ENCODE assay signal across 8 cellular contexts in genomic region chr9:133992780-133993634, GRCh38. TPM values are rescaled to one million over a fixed set of nuclear protein-coding genes. Genes with fewer than 3 reads are reported as not detected.
A peak's percentile ranks its signal among the peaks of the same experiment; 100 is the strongest.
DNase-seq lines count a peak whose midpoint lies in the region; ATAC-seq, FAIRE-seq and TF ChIP-seq lines count a peak whose summit lies in the region.

No MANE protein-coding gene starts in this region.

- H3K36me3 Mint-ChIP-seq in activated CD8-positive, alpha-beta memory T cell treated with anti-CD3 and anti-CD28 coated beads, Interleukin-2, amount 10 ng/mL, durations not matched to agents 7 days and 5 days = no peaks in the 10 kb centered on the region

- H3K4me3 Mint-ChIP-seq in activated CD8-positive, alpha-beta memory T cell treated with anti-CD3 and anti-CD28 coated beads, Interleukin-2, amount 10 ng/mL, durations not matched to agents 7 days and 5 days = peak overlapping the region; percentile 45

- H3K9ac ChIP-seq in BLaER1 treated with 17β-estradiol and CSF1 and Interleukin-3, amounts not matched to agents 10 nM and 100 nM = peak overlapping the region; percentile 76 to 94 (median 87)

- H3K4me2 ChIP-seq in BLaER1 treated with 17β-estradiol and CSF1 and Interleukin-3, amounts not matched to agents 10 nM and 100 nM = peak overlapping the region; percentile 96 to 100 (median 99)

- H3K9me3 Mint-ChIP-seq in activated CD8-positive, alpha-beta memory T cell treated with anti-CD3 and anti-CD28 coated beads, Interleukin-2, amount 10 ng/mL, durations not matched to agents 7 days and 5 days (ENCODE audit: low read depth) = no peaks in the 10 kb centered on the region

- H3K4me1 Mint-ChIP-seq in activated CD8-positive, alpha-beta memory T cell treated with anti-CD3 and anti-CD28 coated beads, Interleukin-2, amount 10 ng/mL, durations not matched to agents 7 days and 5 days = peaks cover 2% of the 10 kb centered on the region

- peaks cover 15% of the 10 kb centered on the region for H3K27me3 Mint-ChIP-seq in activated CD8-positive, alpha-beta memory T cell treated with anti-CD3 and anti-CD28 coated beads, Interleukin-2, amount 10 ng/mL, durations not matched to agents 7 days and 5 days

- TF ChIP-seq CTCF in HL-60 (IDR thresholded peaks at IDR 0.05; ENCODE audit: insufficient read depth, low read length) (no peak), mucosa of descending colon (IDR thresholded peaks at IDR 0.05) (no peak)

- DNase-seq in HL-60 (ENCODE audit: low read depth in 1 of 2, low spot score in 1 of 2) (peak in 1 of 2 experiments; percentile 38), NOMO-1 (lab: John Stamatoyannopoulos, UW; ENCODE audit: unreplicated experiment in 2 of 2) (peak; percentile 74 to 77), mucosa of descending colon (peak; percentile 93 to 94 (median 93))
- DNase-seq in activated CD8-positive, alpha-beta memory T cell treated with anti-CD3 and anti-CD28 coated beads, Interleukin-2, amount 10 ng/mL, durations not matched to agents 7 days and 5 days = peak; percentile 77
- DNase-seq in stimulated activated CD8-positive, alpha-beta memory T cell treated with anti-CD3 and anti-CD28 coated beads, Interleukin-4, amount 100 ng/mL, for 4 hours (ENCODE audit: low read depth in 2 of 2, low spot score in 1 of 2) = peak; percentile 45 to 57

- ATAC-seq in GM19397 (IDR thresholded peaks at IDR 0.05; ENCODE audit: unreplicated experiment) = peak; percentile 55
- ATAC-seq in activated CD8-positive, alpha-beta memory T cell treated with anti-CD3 and anti-CD28 coated beads, Interleukin-2, amount 10 ng/mL, durations not matched to agents 7 days and 5 days = peak; percentile 81
- ATAC-seq in mucosa of descending colon = peak; percentile 77

- H3K36me3 ChIP-seq in BLaER1 treated with 17β-estradiol and CSF1 and Interleukin-3, amounts not matched to agents 10 nM and 100 nM = no peaks in the 10 kb centered on the region
- H3K36me3 ChIP-seq in mucosa of descending colon (ENCODE audit: low read depth) = no peaks in the 10 kb centered on the region

- CTCF ChIA-PET in activated CD8-positive, alpha-beta memory T cell treated with anti-CD3 and anti-CD28 coated beads, Interleukin-2, amount 10 ng/mL, durations not matched to agents 7 days and 5 days (lab: Charles Lee) = interaction anchor here (0.7 to 4.3 kb wide), 23 partner anchors 10 to 461 kb away, joined by 3 to 109 read pairs (median 4); partner anchors contain the start of gene BRD3OS

- H3K4me1 ChIP-seq in BLaER1 treated with 17β-estradiol and CSF1 and Interleukin-3, amounts not matched to agents 10 nM and 100 nM = peaks cover 29 to 56% (median 46%) of the 10 kb centered on the region in 10 experiments
- H3K4me1 ChIP-seq in mucosa of descending colon (ENCODE audit: low read depth) = peaks cover 25% of the 10 kb centered on the region

- intact Hi-C loops in mucosa of descending colon (cut with DNase I, micrococcal nuclease) = loop anchor here in 1 of 2 donors (5.0 kb wide), 1 partner anchor 201 kb away; no protein-coding TSS in a partner anchor

- H3K27me3 ChIP-seq in BLaER1 treated with 17β-estradiol and CSF1 and Interleukin-3, amounts not matched to agents 10 nM and 100 nM = no peaks in the 10 kb centered on the region; a peak in 2 of 22 replicates
- peaks cover 33% of the 10 kb centered on the region for H3K27me3 ChIP-seq in HL-60 (ENCODE audit: insufficient read depth, poor library complexity, severe bottlenecking)

- FAIRE-seq in endometrium (lab: Jason Lieb, UNC) = peak; percentile 29

- H3K27ac Mint-ChIP-seq in activated CD8-positive, alpha-beta memory T cell treated with anti-CD3 and anti-CD28 coated beads, Interleukin-2, amount 10 ng/mL, durations not matched to agents 7 days and 5 days = no peak overlapping the region

- H3K9me3 ChIP-seq in BLaER1 treated with 17β-estradiol and CSF1 and Interleukin-3, amounts not matched to agents 10 nM and 100 nM (replicated peaks in 1 of 11) = no peaks in the 10 kb centered on the region
- no peaks in the 10 kb centered on the region for H3K9me3 ChIP-seq in mucosa of descending colon

- H4K20me1 ChIP-seq in BLaER1 treated with 17β-estradiol and CSF1 and Interleukin-3, amounts not matched to agents 10 nM and 100 nM = peaks cover 22 to 62% (median 49%) of the 10 kb centered on the region in 11 experiments; a peak in 21 of 22 replicates

- H3K4me3 ChIP-seq in BLaER1 treated with 17β-estradiol and CSF1 and Interleukin-3, amounts not matched to agents 10 nM and 100 nM = peak overlapping the region; percentile 65 to 94 (median 88)
- H3K4me3 ChIP-seq in HL-60 (replicated peaks; ENCODE audit: insufficient read depth, low read length) = peak overlapping the region; percentile 68
- peak overlapping the region; percentile 46 for H3K4me3 ChIP-seq in mucosa of descending colon

- H3K27ac ChIP-seq in BLaER1 treated with 17β-estradiol and CSF1 and Interleukin-3, amounts not matched to agents 10 nM and 100 nM = peak overlapping the region; percentile 55 to 90 (median 87); a peak in 21 of 22 replicates
- H3K27ac ChIP-seq in HL-60 (replicated peaks) = no peak overlapping the region

RNA-seq across cellular contexts. Expression of gene VAV2, which starts 0.9 kb away (rescaled TPM):
- 1 to 10 TPM; 5.1 to 5.5 TPM for total RNA-seq in activated CD8-positive, alpha-beta memory T cell treated with anti-CD3 and anti-CD28 coated beads, Interleukin-2, amount 10 ng/mL, durations not matched to agents 7 days and 5 days
- total RNA-seq in mucosa of descending colon = 10 to 100 TPM; 29.4 to 34.8 (median 34.5) TPM

RNA-seq across cellular contexts. Expression of gene BRD3OS, which starts 32.3 kb away (rescaled TPM):
- 10 to 100 TPM; 12.5 to 14.5 TPM for total RNA-seq in activated CD8-positive, alpha-beta memory T cell treated with anti-CD3 and anti-CD28 coated beads, Interleukin-2, amount 10 ng/mL, durations not matched to agents 7 days and 5 days
- 10 to 100 TPM in 1 of 3 donors, 1 to 10 TPM in 2; 3.6 to 17.6 (median 4.9) TPM for total RNA-seq in mucosa of descending colon

Comparison
In these comparisons a context has a peak if more than half of its experiments do, and no peak if none do; other contexts are left out.
1. RNA of gene VAV2, which starts 0.9 kb away (total RNA-seq): 29.4 to 34.8 TPM in mucosa of descending colon; 5.1 to 5.5 TPM in activated CD8-positive, alpha-beta memory T cell treated with anti-CD3 and anti-CD28 coated beads, Interleukin-2, amount 10 ng/mL, durations not matched to agents 7 days and 5 days; every median in the first group is over 4 times any median in the second.
2. Peak in every context shown above with its lines, with median percentiles within 50 percentile points of each other: H3K4me3 ChIP-seq and ATAC-seq.